ENCODE assay signal across 18 cellular contexts in genomic region chr14:61394542-61394941, GRCh38.
DNase-seq lines count a peak whose midpoint lies in the region; ATAC-seq and TF ChIP-seq lines count a peak whose summit lies in the region.
"Had no signal": no experiment of that assay in that cellular context is flagged by ENCODE, and none has a peak within 500 bp of the region (broad histone marks: within the 10 kb centered on the region; RNA-seq: fewer than 3 reads in every experiment).

No MANE protein-coding gene starts in this region.

- no peaks in the 10 kb centered on the region for H3K9me3 ChIP-seq in CD4-positive, alpha-beta T cell (ENCODE audit: control insufficient read depth, low read length)

- peak overlapping the region; percentile 14 for H3K27ac Mint-ChIP-seq in activated CD4-positive, alpha-beta T cell treated with anti-CD3 and anti-CD28 coated beads, Interleukin-2, amount 10 ng/mL, durations not matched to agents 24 days and 14 days
- peak overlapping the region; percentile 82 for H3K27ac Mint-ChIP-seq in CD4-positive, alpha-beta T cell
- peak overlapping the region; percentile 83 for H3K27ac Mint-ChIP-seq in activated CD8-positive, alpha-beta T cell treated with anti-CD3 and anti-CD28 coated beads for 36 hours
- peak overlapping the region in 7 of 10 donors; percentile 54 to 92 (median 89) for H3K27ac Mint-ChIP-seq in naive thymus-derived CD8-positive, alpha-beta T cell

- DNase-seq in activated CD4-positive, alpha-beta T cell treated with anti-CD3 and anti-CD28 coated beads, Interleukin-2, amount 10 ng/mL, durations not matched to agents 24 days and 14 days: no peak
- DNase-seq in activated CD4-positive, alpha-beta T cell treated with anti-CD3 and anti-CD28 coated beads for 1 hour: no peak
- no peak for DNase-seq in CD4-positive, alpha-beta T cell
- DNase-seq in activated CD8-positive, alpha-beta T cell treated with anti-CD3 and anti-CD28 coated beads for 36 hours: no peak
- no peak for DNase-seq in naive thymus-derived CD8-positive, alpha-beta T cell
- no peak for DNase-seq in dermis blood vessel endothelial cell
- DNase-seq: C1 segment of cervical spinal cord, Calu3, DMS79, HCEC 1CT, Kasumi-1, MV-4-11, NCI-H1417 treated with DMSO at 0.1 percent for 48 hours, NCI-H2029, NCI-H2171 treated with DMSO at 0.1 percent for 48 hours, NCI-H510A treated with DMSO at 0.1 percent for 48 hours had no signal

- no peak overlapping the region for H3K4me3 Mint-ChIP-seq in activated CD4-positive, alpha-beta T cell treated with anti-CD3 and anti-CD28 coated beads, Interleukin-2, amount 10 ng/mL, durations not matched to agents 24 days and 14 days
- H3K4me3 Mint-ChIP-seq in CD4-positive, alpha-beta T cell: peak overlapping the region; percentile 64
- no peak overlapping the region for H3K4me3 Mint-ChIP-seq in activated CD8-positive, alpha-beta T cell treated with anti-CD3 and anti-CD28 coated beads for 36 hours
- H3K4me3 Mint-ChIP-seq in naive thymus-derived CD8-positive, alpha-beta T cell: peak overlapping the region in 9 of 10 donors; percentile 22 to 85 (median 59)

- no peak overlapping the region for H3K27ac ChIP-seq in CD4-positive, alpha-beta T cell (ENCODE audit: low read depth, low read length)

- no peak for ATAC-seq in CD4-positive, alpha-beta T cell (ENCODE audit: poor library complexity)
- ATAC-seq in activated CD8-positive, alpha-beta T cell treated with anti-CD3 and anti-CD28 coated beads for 36 hours: no peak
- no peak for ATAC-seq in naive thymus-derived CD8-positive, alpha-beta T cell
- ATAC-seq in HG02642 (IDR thresholded peaks at IDR 0.05; ENCODE audit: poor library complexity, unreplicated experiment) (no peak), GM21717 (IDR thresholded peaks at IDR 0.05; ENCODE audit: unreplicated experiment) (no peak)

- peaks cover 72% of the 10 kb centered on the region for H3K4me1 Mint-ChIP-seq in activated CD4-positive, alpha-beta T cell treated with anti-CD3 and anti-CD28 coated beads, Interleukin-2, amount 10 ng/mL, durations not matched to agents 24 days and 14 days
- peaks cover 99% of the 10 kb centered on the region for H3K4me1 Mint-ChIP-seq in CD4-positive, alpha-beta T cell (ENCODE audit: low read depth)
- H3K4me1 Mint-ChIP-seq in activated CD8-positive, alpha-beta T cell treated with anti-CD3 and anti-CD28 coated beads for 36 hours (ENCODE audit: low read depth): peaks cover 88% of the 10 kb centered on the region
- H3K4me1 Mint-ChIP-seq in naive thymus-derived CD8-positive, alpha-beta T cell: peaks cover 2 to 70% (median 28%) of the 10 kb centered on the region in 4 donors

- no peaks in the 10 kb centered on the region for H3K27me3 ChIP-seq in CD4-positive, alpha-beta T cell (ENCODE audit: control insufficient read depth, insufficient read depth, low read length)

- H3K27me3 Mint-ChIP-seq in activated CD4-positive, alpha-beta T cell treated with anti-CD3 and anti-CD28 coated beads, Interleukin-2, amount 10 ng/mL, durations not matched to agents 24 days and 14 days: no peaks in the 10 kb centered on the region
- H3K27me3 Mint-ChIP-seq in CD4-positive, alpha-beta T cell: no peaks in the 10 kb centered on the region
- no peaks in the 10 kb centered on the region for H3K27me3 Mint-ChIP-seq in activated CD8-positive, alpha-beta T cell treated with anti-CD3 and anti-CD28 coated beads for 36 hours
- no peaks in the 10 kb centered on the region for H3K27me3 Mint-ChIP-seq in naive thymus-derived CD8-positive, alpha-beta T cell

- intact Hi-C loops in activated CD4-positive, alpha-beta T cell treated with anti-CD3 and anti-CD28 coated beads, Interleukin-2, amount 10 ng/mL, durations not matched to agents 24 days and 14 days (cut with micrococcal nuclease): no loop called here
- intact Hi-C loops in CD4-positive, alpha-beta T cell (cut with DNase I, micrococcal nuclease): no loop called here
- intact Hi-C loops in activated CD8-positive, alpha-beta T cell treated with anti-CD3 and anti-CD28 coated beads for 36 hours (cut with micrococcal nuclease): no loop called here

- H3K36me3 Mint-ChIP-seq in activated CD4-positive, alpha-beta T cell treated with anti-CD3 and anti-CD28 coated beads, Interleukin-2, amount 10 ng/mL, durations not matched to agents 24 days and 14 days (ENCODE audit: low read depth): peaks cover 64% of the 10 kb centered on the region
- H3K36me3 Mint-ChIP-seq in CD4-positive, alpha-beta T cell (ENCODE audit: low read depth): peaks cover 74% of the 10 kb centered on the region
- peaks cover 77% of the 10 kb centered on the region for H3K36me3 Mint-ChIP-seq in activated CD8-positive, alpha-beta T cell treated with anti-CD3 and anti-CD28 coated beads for 36 hours (ENCODE audit: low read depth)
- H3K36me3 Mint-ChIP-seq in naive thymus-derived CD8-positive, alpha-beta T cell: peaks cover 0 to 51% (median 11%) of the 10 kb centered on the region in 3 donors

- CTCF ChIA-PET in CD4-positive, alpha-beta T cell (lab: Charles Lee): interaction anchor here (1.0 to 1.7 kb wide), 3 partner anchors 16 to 73 kb away, joined by 3 to 6 read pairs (median 3); partner anchors contain the start of gene PRKCH
- CTCF ChIA-PET in activated CD8-positive, alpha-beta T cell treated with anti-CD3 and anti-CD28 coated beads for 36 hours (lab: Charles Lee): interaction anchor here (0.8 to 2.0 kb wide), 11 partner anchors 8 to 278 kb away, joined by 3 to 8 read pairs (median 3); partner anchors contain the start of gene PRKCH

- no peaks in the 10 kb centered on the region for H3K9me3 Mint-ChIP-seq in activated CD4-positive, alpha-beta T cell treated with anti-CD3 and anti-CD28 coated beads, Interleukin-2, amount 10 ng/mL, durations not matched to agents 24 days and 14 days
- no peaks in the 10 kb centered on the region for H3K9me3 Mint-ChIP-seq in CD4-positive, alpha-beta T cell
- H3K9me3 Mint-ChIP-seq in activated CD8-positive, alpha-beta T cell treated with anti-CD3 and anti-CD28 coated beads for 36 hours: no peaks in the 10 kb centered on the region
- no peaks in the 10 kb centered on the region for H3K9me3 Mint-ChIP-seq in naive thymus-derived CD8-positive, alpha-beta T cell

- TF ChIP-seq CTCF in CD4-positive, alpha-beta T cell (IDR thresholded peaks at IDR 0.05): no peak
- no peak for TF ChIP-seq CTCF in activated CD8-positive, alpha-beta T cell treated with anti-CD3 and anti-CD28 coated beads for 36 hours (IDR thresholded peaks at IDR 0.05)

- POLR2A ChIA-PET in CD4-positive, alpha-beta T cell (lab: Charles Lee): interaction anchor here (0.6 to 4.6 kb wide), 15 partner anchors 9 to 100 kb away, joined by 3 to 18 read pairs (median 3); partner anchors contain the start of gene PRKCH
- POLR2A ChIA-PET in activated CD8-positive, alpha-beta T cell treated with anti-CD3 and anti-CD28 coated beads for 36 hours (lab: Charles Lee): interaction anchor here (0.6 to 2.0 kb wide), 7 partner anchors 9 to 71 kb away, joined by 3 to 5 read pairs (median 3); no protein-coding TSS in a partner anchor
- POLR2A ChIA-PET in naive thymus-derived CD8-positive, alpha-beta T cell (lab: Charles Lee): interaction anchor here (0.6 to 4.6 kb wide), 11 partner anchors 8 to 412 kb away, joined by 3 to 23 read pairs (median 4); no protein-coding TSS in a partner anchor

Comparison
In these comparisons a context has a peak if more than half of its experiments do, and no peak if none do; other contexts are left out.
1. H3K27ac Mint-ChIP-seq: peak in every context shown above with its lines; median percentile 89 in naive thymus-derived CD8-positive, alpha-beta T cell; 83 in activated CD8-positive, alpha-beta T cell treated with anti-CD3 and anti-CD28 coated beads for 36 hours; 82 in CD4-positive, alpha-beta T cell; 14 in activated CD4-positive, alpha-beta T cell treated with anti-CD3 and anti-CD28 coated beads, Interleukin-2, amount 10 ng/mL, durations not matched to agents 24 days and 14 days.
2. H3K4me3 Mint-ChIP-seq: peak in CD4-positive, alpha-beta T cell (single experiment) and naive thymus-derived CD8-positive, alpha-beta T cell (9 of 10); none in activated CD4-positive, alpha-beta T cell treated with anti-CD3 and anti-CD28 coated beads, Interleukin-2, amount 10 ng/mL, durations not matched to agents 24 days and 14 days (single experiment) and activated CD8-positive, alpha-beta T cell treated with anti-CD3 and anti-CD28 coated beads for 36 hours (single experiment).